ENCODE assay signal across 9 cellular contexts in the genomic region with DNA sequence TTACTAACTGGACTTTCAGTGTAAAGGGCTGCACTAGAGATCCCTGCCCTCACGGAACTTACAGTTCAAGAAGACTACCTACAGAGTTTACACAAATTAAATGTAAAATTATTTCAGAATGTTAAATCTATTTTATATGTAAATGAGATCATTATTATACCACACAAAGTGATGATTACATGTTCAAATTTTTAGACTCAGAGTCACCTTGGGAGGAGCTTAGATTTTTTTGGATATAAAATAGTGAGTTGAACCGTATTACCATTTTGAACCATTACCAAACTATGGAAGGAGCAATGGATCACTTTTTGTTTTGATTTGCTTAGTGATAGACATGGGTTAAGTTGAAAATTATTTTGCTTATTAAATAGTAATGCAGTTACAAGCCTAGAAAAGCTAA. TPM values are rescaled to one million over a fixed set of nuclear protein-coding genes. Genes with fewer than 3 reads are reported as not detected.
A peak's percentile ranks its signal among the peaks of the same experiment; 100 is the strongest.
DNase-seq lines count a peak whose midpoint lies in the region; ATAC-seq and TF ChIP-seq lines count a peak whose summit lies in the region.
"Had no signal": no experiment of that assay in that cellular context is flagged by ENCODE, and none has a peak within 500 bp of the region (broad histone marks: within the 10 kb centered on the region; RNA-seq: fewer than 3 reads in every experiment).

No MANE protein-coding gene starts in this region.

- CTCF ChIA-PET in Panc1 (lab: Charles Lee): interaction anchor here (0.6 to 0.7 kb wide), 2 partner anchors 120 to 180 kb away, joined by 3 read pairs; no protein-coding TSS in a partner anchor

- H3K36me3 ChIP-seq in Panc1 (ENCODE audit: control insufficient read depth, insufficient read depth, low read length) (peaks cover 15% of the 10 kb centered on the region), parathyroid adenoma (ENCODE audit: control insufficient read depth, insufficient read depth, low read length) (no peaks in the 10 kb centered on the region), prostate gland (no peaks in the 10 kb centered on the region)

- no peak overlapping the region for H3K9ac ChIP-seq in parathyroid adenoma

- no peak overlapping the region for H2AFZ ChIP-seq in parathyroid adenoma

- POLR2A ChIA-PET in Panc1 (lab: Charles Lee): interaction anchor here (0.6 to 1.8 kb wide), 3 partner anchors 22 to 76 kb away, joined by 3 to 10 read pairs (median 5); a partner anchor contains a TSS

- peak overlapping the region; percentile 66 for H3K4me2 ChIP-seq in parathyroid adenoma (ENCODE audit: low read length)

- no peak for TF ChIP-seq POLR2A in lower leg skin (IDR thresholded peaks at IDR 0.05)
- TF ChIP-seq POLR2A in prostate gland (IDR thresholded peaks at IDR 0.05): no peak

- H3K4me3 ChIP-seq in Panc1 (ENCODE audit: low read depth in 2 of 2, low read length in 2 of 2) (peak overlapping the region; percentile 77 to 88), parathyroid adenoma (ENCODE audit: low read depth, low read length) (no peak overlapping the region), lower leg skin (ENCODE audit: low read depth, poor library complexity, severe bottlenecking) (no peak overlapping the region), prostate gland (peak overlapping the region in 1 of 2 donors; percentile 87)

- WGBS in lower leg skin, 2 donors: 48 to 49% methylated on average over 2 of the region's 2 CpGs
- WGBS in prostate gland: 56% methylated on average over 2 of the region's 2 CpGs

- no peak for ATAC-seq in Panc1

- H3K4me1 ChIP-seq in Panc1 (ENCODE audit: control insufficient read depth, insufficient read depth, low read length) (peaks cover 23% of the 10 kb centered on the region), parathyroid adenoma (no peaks in the 10 kb centered on the region), prostate gland (replicated peaks) (peaks cover 3% of the 10 kb centered on the region)

- BruUV-seq in Panc1 (replicated peaks; lab: Mats Ljungman, UMichigan): TSS peak; percentile 87

- intact Hi-C loops in Panc1 (cut with micrococcal nuclease; ENCODE audit: unreplicated experiment) (loop anchor here (10.0 kb wide), 1 partner anchor 211 kb away; no protein-coding TSS in a partner anchor), lower leg skin (cut with DNase I; ENCODE audit: low total_unique reads) (no loop called here), prostate gland (cut with DNase I) (no loop called here)

- H3K9me3 ChIP-seq in Panc1 (ENCODE audit: control insufficient read depth, insufficient read depth, low read depth, low read length) (no peaks in the 10 kb centered on the region), parathyroid adenoma (ENCODE audit: control insufficient read depth, low read length) (no peaks in the 10 kb centered on the region), prostate gland (no peaks in the 10 kb centered on the region)

- H3K27me3 ChIP-seq in Panc1 (ENCODE audit: control insufficient read depth, insufficient read depth, low read length) (no peaks in the 10 kb centered on the region), parathyroid adenoma (ENCODE audit: control insufficient read depth, insufficient read depth, low read length) (no peaks in the 10 kb centered on the region), prostate gland (replicated peaks; ENCODE audit: insufficient read depth) (no peaks in the 10 kb centered on the region)

- peaks cover 22% of the 10 kb centered on the region for H3K79me2 ChIP-seq in parathyroid adenoma

- in situ Hi-C loops in Panc1 (cut with HindIII; ENCODE audit: low pct_unique_long_range_greater_than_20kb, low sequenced_read_pairs): no loop called here

- peak; percentile 15 for DNase-seq in GM03348 (ENCODE audit: low spot score)
- no peak for DNase-seq in Panc1 (ENCODE audit: low read depth, low spot score)
- no peak for DNase-seq in epithelial cell of prostate (ENCODE audit: low read depth, low spot score)
- no peak for DNase-seq in lower leg skin (ENCODE audit: low spot score in 2 of 2)
- no peak for DNase-seq in central memory CD4-positive, alpha-beta T cell
- DNase-seq in GM19240 (ENCODE audit: insufficient read length, low spot score): no peak
- no peak for DNase-seq in prostate gland (ENCODE audit: low spot score)
- DNase-seq: Kasumi-1 had no signal

- H3K27ac ChIP-seq in Panc1 (ENCODE audit: low read length): peak overlapping the region; percentile 87
- H3K27ac ChIP-seq in epithelial cell of prostate: peak overlapping the region; percentile 86
- H3K27ac ChIP-seq in parathyroid adenoma: no peak overlapping the region
- no peak overlapping the region for H3K27ac ChIP-seq in prostate gland

- TF ChIP-seq CTCF in Panc1 (IDR thresholded peaks at IDR 0.05): no peak
- no peak for TF ChIP-seq CTCF in parathyroid adenoma (IDR thresholded peaks at IDR 0.05)
- no peak for TF ChIP-seq CTCF in lower leg skin (IDR thresholded peaks at IDR 0.05)
- no peak for TF ChIP-seq CTCF in prostate gland (IDR thresholded peaks at IDR 0.05)

RNA-seq across cellular contexts. Expression of a gene that starts 1.6 kb away (rescaled TPM):
- total RNA-seq in Panc1 (2021; ENCODE audit: unreplicated experiment): 273 TPM
- 123 TPM for polyA plus RNA-seq in Panc1 (2012; ENCODE audit: insufficient read length)
- 10 to 100 TPM; 53.9 to 70.0 (median 65.3) TPM for total RNA-seq in lower leg skin
- total RNA-seq in prostate gland: 10 to 100 TPM; 43.8 to 73.3 TPM

Comparison
In these comparisons a context has a peak if more than half of its experiments do, and no peak if none do; other contexts are left out.
1. H3K27ac ChIP-seq: peak in Panc1 (single experiment) and epithelial cell of prostate (single experiment); none in parathyroid adenoma (single experiment) and prostate gland (0 of 2).
2. H3K4me3 ChIP-seq: peak in Panc1 (2 of 2); none in parathyroid adenoma (single experiment) and lower leg skin (single experiment).